Comparison of ENCODE assay signal across 31 cellular contexts in genomic region chr7:31116615-31117014, GRCh38.
"Had no signal": no experiment of that assay in that cellular context is flagged by ENCODE, and none has a peak within 500 bp of the region (broad histone marks: within the 10 kb centered on the region; RNA-seq: fewer than 3 reads in every experiment).

No MANE protein-coding gene starts in this region.

- H3K4me3 Mint-ChIP-seq: activated B cell treated with CpG ODN at 0.5 μM for 24 hours; activated CD4-positive, alpha-beta T cell treated with anti-CD3 and anti-CD28 coated beads, Interleukin-2, amount 10 ng/mL, durations not matched to agents 24 days and 14 days; activated CD8-positive, alpha-beta T cell treated with anti-CD3 and anti-CD28 coated beads for 36 hours; activated naive CD4-positive, alpha-beta T cell treated with anti-CD3 and anti-CD28 coated beads for 36 hours; activated naive CD8-positive, alpha-beta T cell treated with anti-CD3 and anti-CD28 coated beads for 36 hours; activated T-cell treated with anti-CD3 and anti-CD28 coated beads, Interleukin-2, amount 50 U/mL, for 4 hours; activated T-cell treated with anti-CD3 and anti-CD28 coated beads, Interleukin-2, amount 50 U/mL, for 72 hours; activated T-helper 1 cell treated with anti-CD3 and anti-CD28 coated beads, Interleukin-12 subunit alpha, Interleukin-12 subunit beta, Interleukin-2, Interleukin-4 antibody, amounts not matched to agents 30 ng/mL and 10 ng/mL and 1 ng/mL, durations not matched to agents 14 hours and 24 hours and 36 hours; activated T-helper 17 cell treated with anti-CD3 and anti-CD28 coated beads, Interleukin-2, amount 50 U/mL, for 72 hours; T-helper 1 cell treated with Interleukin-12 subunit alpha and Interleukin-12 subunit beta and Interleukin-4 antibody, amounts not matched to agents 30 μg/mL and 1 μg/mL, for 36 hours; T-helper 2 cell treated with Interferon-gamma antibody and Interleukin-4, amounts not matched to agents 5 μg/mL and 100 μg/mL, for 36 hours had no signal

- ATAC-seq: activated CD8-positive, alpha-beta T cell treated with anti-CD3 and anti-CD28 coated beads for 36 hours; activated naive CD4-positive, alpha-beta T cell treated with anti-CD3 and anti-CD28 coated beads, Interleukin-2, amount 50 U/mL, for 72 hours; activated T-cell treated with anti-CD3 and anti-CD28 coated beads, Interleukin-2, amount 50 U/mL, for 4 hours; activated T-cell treated with anti-CD3 and anti-CD28 coated beads, Interleukin-2, amount 50 U/mL, for 72 hours; activated T-helper 17 cell treated with anti-CD3 and anti-CD28 coated beads, Interleukin-2, amount 50 U/mL, for 72 hours; body of pancreas had no signal

- H3K27ac Mint-ChIP-seq: activated B cell treated with CpG ODN at 0.5 μM for 24 hours; activated CD4-positive, alpha-beta T cell treated with anti-CD3 and anti-CD28 coated beads, Interleukin-2, amount 10 ng/mL, durations not matched to agents 24 days and 14 days; activated CD8-positive, alpha-beta T cell treated with anti-CD3 and anti-CD28 coated beads for 36 hours; activated naive CD4-positive, alpha-beta T cell treated with anti-CD3 and anti-CD28 coated beads for 36 hours; activated naive CD4-positive, alpha-beta T cell treated with anti-CD3 and anti-CD28 coated beads, Interleukin-2, amount 50 U/mL, for 72 hours; activated naive CD8-positive, alpha-beta T cell treated with anti-CD3 and anti-CD28 coated beads for 36 hours; activated T-cell treated with anti-CD3 and anti-CD28 coated beads, Interleukin-2, amount 50 U/mL, for 72 hours; activated T-helper 1 cell treated with anti-CD3 and anti-CD28 coated beads, Interleukin-12 subunit alpha, Interleukin-12 subunit beta, Interleukin-2, Interleukin-4 antibody, amounts not matched to agents 30 ng/mL and 10 ng/mL and 1 ng/mL, durations not matched to agents 14 hours and 24 hours and 36 hours; activated T-helper 17 cell treated with anti-CD3 and anti-CD28 coated beads, Interleukin-2, amount 50 U/mL, for 72 hours; T-helper 1 cell treated with Interleukin-12 subunit alpha and Interleukin-12 subunit beta and Interleukin-4 antibody, amounts not matched to agents 30 μg/mL and 1 μg/mL, for 36 hours; T-helper 2 cell treated with Interferon-gamma antibody and Interleukin-4, amounts not matched to agents 5 μg/mL and 100 μg/mL, for 36 hours had no signal

- H3K36me3 Mint-ChIP-seq: activated naive CD4-positive, alpha-beta T cell treated with anti-CD3 and anti-CD28 coated beads, Interleukin-2, amount 50 U/mL, for 72 hours; activated naive CD8-positive, alpha-beta T cell treated with anti-CD3 and anti-CD28 coated beads for 36 hours had no signal

- H3K9me3 Mint-ChIP-seq: activated B cell treated with CpG ODN at 0.5 μM for 24 hours; activated CD4-positive, alpha-beta T cell treated with anti-CD3 and anti-CD28 coated beads, Interleukin-2, amount 10 ng/mL, durations not matched to agents 24 days and 14 days; activated CD8-positive, alpha-beta T cell treated with anti-CD3 and anti-CD28 coated beads for 36 hours; activated naive CD4-positive, alpha-beta T cell treated with anti-CD3 and anti-CD28 coated beads for 36 hours; activated naive CD4-positive, alpha-beta T cell treated with anti-CD3 and anti-CD28 coated beads, Interleukin-2, amount 50 U/mL, for 72 hours; activated naive CD8-positive, alpha-beta T cell treated with anti-CD3 and anti-CD28 coated beads for 36 hours; activated T-cell treated with anti-CD3 and anti-CD28 coated beads, Interleukin-2, amount 50 U/mL, for 4 hours; activated T-cell treated with anti-CD3 and anti-CD28 coated beads, Interleukin-2, amount 50 U/mL, for 72 hours; activated T-helper 1 cell treated with anti-CD3 and anti-CD28 coated beads, Interleukin-12 subunit alpha, Interleukin-12 subunit beta, Interleukin-2, Interleukin-4 antibody, amounts not matched to agents 30 ng/mL and 10 ng/mL and 1 ng/mL, durations not matched to agents 14 hours and 24 hours and 36 hours; T-helper 1 cell treated with Interleukin-12 subunit alpha and Interleukin-12 subunit beta and Interleukin-4 antibody, amounts not matched to agents 30 μg/mL and 1 μg/mL, for 36 hours; T-helper 2 cell treated with Interferon-gamma antibody and Interleukin-4, amounts not matched to agents 5 μg/mL and 100 μg/mL, for 36 hours had no signal

- DNase-seq: activated B cell treated with CpG ODN at 0.5 μM for 24 hours; activated CD4-positive, alpha-beta T cell treated with anti-CD3 and anti-CD28 coated beads for 4 hours; activated CD4-positive, alpha-beta T cell treated with anti-CD3 and anti-CD28 coated beads, Interleukin-2, amount 10 ng/mL, durations not matched to agents 24 days and 14 days; activated CD4-positive, alpha-beta T cell treated with anti-CD3 and anti-CD28 coated beads, Interleukin-2, amount 50 U/mL, for 1 hour; activated CD4-positive, alpha-beta T cell treated with anti-CD3 and anti-CD28 coated beads, Interleukin-2, amount 50 U/mL, for 4 hours; activated CD4-positive, CD25-positive, alpha-beta regulatory T cell treated with anti-CD3 and anti-CD28 coated beads, Interleukin-2, amount 50 U/mL, for 72 hours; activated CD8-positive, alpha-beta memory T cell treated with anti-CD3 and anti-CD28 coated beads, Interleukin-2, amount 50 U/mL, for 4 hours; activated CD8-positive, alpha-beta T cell treated with anti-CD3 and anti-CD28 coated beads for 36 hours; activated effector memory CD4-positive, alpha-beta T cell treated with anti-CD3 and anti-CD28 coated beads, Interleukin-2, amount 50 U/mL, for 16 hours; activated gamma-delta T cell treated with Interleukin-2 at 50 U/mL for 16 hours; activated naive CD4-positive, alpha-beta T cell; activated naive CD4-positive, alpha-beta T cell treated with anti-CD3 and anti-CD28 coated beads for 36 hours; activated naive CD4-positive, alpha-beta T cell treated with anti-CD3 and anti-CD28 coated beads, Interleukin-2, amount 50 U/mL, for 16 hours; activated naive CD8-positive, alpha-beta T cell treated with anti-CD3 and anti-CD28 coated beads for 36 hours; activated T-cell treated with anti-CD3 and anti-CD28 coated beads for 4 hours; activated T-cell treated with anti-CD3 and anti-CD28 coated beads, Interleukin-2, amount 50 U/mL, for 1 hour; activated T-cell treated with anti-CD3 and anti-CD28 coated beads, Interleukin-2, amount 50 U/mL, for 4 hours; activated T-cell treated with anti-CD3 and anti-CD28 coated beads, Interleukin-2, amount 50 U/mL, for 72 hours; amniotic stem cell; aorta; body of pancreas; brain microvascular endothelial cell; central memory CD4-positive, alpha-beta T cell; T-helper 1 cell; T-helper 2 cell; T-helper 9 cell had no signal

- H3K4me1 Mint-ChIP-seq: activated B cell treated with CpG ODN at 0.5 μM for 24 hours; activated CD4-positive, alpha-beta T cell treated with anti-CD3 and anti-CD28 coated beads, Interleukin-2, amount 10 ng/mL, durations not matched to agents 24 days and 14 days; activated naive CD8-positive, alpha-beta T cell treated with anti-CD3 and anti-CD28 coated beads for 36 hours; activated T-helper 17 cell treated with anti-CD3 and anti-CD28 coated beads, Interleukin-2, amount 50 U/mL, for 72 hours had no signal
